ENCODE assay signal across 18 cellular contexts in genomic region chr11:98036810-98037209, GRCh38.
DNase-seq lines count a peak whose midpoint lies in the region; ATAC-seq and TF ChIP-seq lines count a peak whose summit lies in the region.
"Had no signal": no experiment of that assay in that cellular context is flagged by ENCODE, and none has a peak within 500 bp of the region (broad histone marks: within the 10 kb centered on the region; RNA-seq: fewer than 3 reads in every experiment).

No MANE protein-coding gene starts in this region.

- H3K4me3 ChIP-seq in heart left ventricle = no peak overlapping the region
- no peak overlapping the region for H3K4me3 ChIP-seq in choroid plexus epithelial cell (ENCODE audit: low read depth, low read length)
- H3K4me3 ChIP-seq in fibroblast of the aortic adventitia (ENCODE audit: low read depth, low read length) = no peak overlapping the region
- H3K4me3 ChIP-seq: A549, GM12878, GM23338 had no signal

- ATAC-seq in Right ventricle myocardium superior (ENCODE audit: poor library complexity) (no peak), heart left ventricle (no peak), GM19023 (IDR thresholded peaks at IDR 0.05; ENCODE audit: unreplicated experiment) (no peak)
- ATAC-seq: A549, GM12878, GM23338, HCT116 had no signal

- CTCF ChIA-PET in GM10248 (lab: Yijun Ruan, JAX) = interaction anchor here (1.1 kb wide), 1 partner anchor 9 kb away, joined by 3 read pairs; no protein-coding TSS in a partner anchor

- POLR2A ChIA-PET in GM10248 (lab: Yijun Ruan, JAX) = no interaction called here

- H3K27ac ChIP-seq in heart left ventricle = no peak overlapping the region
- H3K27ac ChIP-seq: A549 had no signal

- H3K27me3 ChIP-seq in heart left ventricle = no peaks in the 10 kb centered on the region

- WGBS in heart left ventricle, 4 donors = 68 to 84% (median 78%) methylated on average over 5 of the region's 5 CpGs

- no peak for TF ChIP-seq POLR2A in heart left ventricle (IDR thresholded peaks at IDR 0.05)

- TF ChIP-seq CTCF in heart left ventricle (IDR thresholded peaks at IDR 0.05) (no peak), GM10248 (IDR thresholded peaks at IDR 0.05; ENCODE audit: control extremely low read depth, extremely low read depth, low read depth, missing control alignments) (peak; percentile 0), choroid plexus epithelial cell (conservative IDR thresholded peaks at IDR 0.05; ENCODE audit: low read depth, low read length) (no peak), fibroblast of the aortic adventitia (IDR thresholded peaks at IDR 0.05; ENCODE audit: insufficient read depth, low read length) (no peak)

- DNase-seq in Right ventricle myocardium superior = peak; percentile 26
- DNase-seq in heart left ventricle = no peak
- no peak for DNase-seq in GM10248 (ENCODE audit: extremely low spot score)
- DNase-seq in choroid plexus epithelial cell (ENCODE audit: low read depth) = peak; percentile 14
- peak; percentile 59 for DNase-seq in fibroblast of the aortic adventitia (ENCODE audit: low read depth)
- DNase-seq in NCI-H526 treated with DMSO at 0.1 percent for 48 hours (lab: John Stamatoyannopoulos, UW) = no peak
- DNase-seq: 8988T, C1 segment of cervical spinal cord, Calu3, COR-L47, DMS53, DND-41, H9 had no signal

- H3K9me3 ChIP-seq in heart left ventricle = peaks cover 0 to 5% (median 0%) of the 10 kb centered on the region in 12 donors
- H3K9me3 ChIP-seq: A549 had no signal

- H3K4me1 ChIP-seq in heart left ventricle = no peaks in the 10 kb centered on the region
- H3K4me1 ChIP-seq: A549 had no signal

- no peaks in the 10 kb centered on the region for H3K36me3 ChIP-seq in heart left ventricle

- intact Hi-C loops in Right ventricle myocardium superior (cut with DNase I) = no loop called here
- intact Hi-C loops in heart left ventricle (cut with DNase I) = no loop called here

Comparison
In these comparisons a context has a peak if more than half of its experiments do, and no peak if none do; other contexts are left out.
1. DNase-seq: peak in Right ventricle myocardium superior (single experiment), choroid plexus epithelial cell (single experiment) and fibroblast of the aortic adventitia (single experiment); none in heart left ventricle (0 of 5), GM10248 (single experiment) and NCI-H526 treated with DMSO at 0.1 percent for 48 hours (single experiment).